ENCODE assay signal across 26 cellular contexts in genomic region chr20:14924433-14924832, GRCh38.
DNase-seq lines count a peak whose midpoint lies in the region; ATAC-seq, FAIRE-seq and TF ChIP-seq lines count a peak whose summit lies in the region.
"Had no signal": no experiment of that assay in that cellular context is flagged by ENCODE, and none has a peak within 500 bp of the region (broad histone marks: within the 10 kb centered on the region; RNA-seq: fewer than 3 reads in every experiment).

No MANE protein-coding gene starts in this region.

- intact Hi-C loops in endothelial cell of umbilical vein (cut with micrococcal nuclease) = loop anchor here (2.0 kb wide), 1 partner anchor 26 kb away; no protein-coding TSS in a partner anchor

- dilution Hi-C loops in endothelial cell of umbilical vein (cut with MboI; ENCODE audit: extremely low pct_ligation_motif_present, low sequenced_read_pairs) = no loop called here

- FAIRE-seq in endothelial cell of umbilical vein (lab: Jason Lieb, UNC) = no peak
- FAIRE-seq: D721Med, GM19239, HTR-8/SVneo had no signal

- H3K36me3 ChIP-seq in MM.1S (replicated peaks; ENCODE audit: insufficient read depth, low read length) (no peaks in the 10 kb centered on the region), SK-N-SH (replicated peaks in 1 of 2; ENCODE audit: control insufficient read depth in 1 of 2, insufficient read depth in 2 of 2, low read length in 1 of 2) (no peaks in the 10 kb centered on the region), endothelial cell of umbilical vein (ENCODE audit: control insufficient read depth in 2 of 2, extremely low read depth in 1 of 2, insufficient read depth in 2 of 2, low read length in 2 of 2) (no peaks in the 10 kb centered on the region)

- peak overlapping the region; percentile 11; the same call in 1 of the 2 replicates for H3K27ac ChIP-seq in MM.1S (ENCODE audit: low read length)
- H3K27ac ChIP-seq in SK-N-SH (ENCODE audit: low read depth in 2 of 2, low read length in 1 of 2) = peak overlapping the region in 1 of 2 experiments; percentile 28; a peak in 1 of 4 replicates
- no peak overlapping the region for H3K27ac ChIP-seq in endothelial cell of umbilical vein (ENCODE audit: insufficient read depth, low read depth, low read length)
- H3K27ac ChIP-seq in coronary artery = no peak overlapping the region
- H3K27ac ChIP-seq: C4-2B, SK-N-MC had no signal

- H3K27me3 ChIP-seq in MM.1S (replicated peaks; ENCODE audit: insufficient read depth, low read length) (no peaks in the 10 kb centered on the region), SK-N-SH (ENCODE audit: insufficient read depth) (no peaks in the 10 kb centered on the region), endothelial cell of umbilical vein (ENCODE audit: control insufficient read depth in 2 of 2, insufficient read depth in 2 of 2, low read length in 2 of 2) (no peaks in the 10 kb centered on the region)

- 55% methylated on average over 1 of the region's 1 CpG for WGBS in SK-N-SH (ENCODE audit: low lambda C conversion rate)

- H3K9ac ChIP-seq in MM.1S (ENCODE audit: low read length) = no peak overlapping the region
- H3K9ac ChIP-seq in SK-N-SH = no peak overlapping the region
- H3K9ac ChIP-seq in endothelial cell of umbilical vein (replicated peaks; ENCODE audit: extremely low read depth, insufficient read depth, low read length) = no peak overlapping the region

- H3K4me1 ChIP-seq in MM.1S (ENCODE audit: low read length) = no peaks in the 10 kb centered on the region
- H3K4me1 ChIP-seq in SK-N-SH (ENCODE audit: control insufficient read depth in 1 of 2, insufficient read depth in 2 of 2, low read depth in 1 of 2, low read length in 1 of 2) = peaks cover 13 to 17% of the 10 kb centered on the region in 2 experiments; a peak in 3 of 4 replicates
- H3K4me1 ChIP-seq in endothelial cell of umbilical vein (ENCODE audit: control insufficient read depth, extremely low read depth, insufficient read depth, low read length) = peaks cover 48% of the 10 kb centered on the region

- peaks cover 0 to 14% of the 10 kb centered on the region in 2 donors for H3K9me3 Mint-ChIP-seq in stimulated activated naive CD8-positive, alpha-beta T cell treated with anti-CD3 and anti-CD28 coated beads, Interleukin-15, amount 100 ng/mL, for 72 hours
- H3K9me3 Mint-ChIP-seq: GM23338 had no signal

- H3K79me2 ChIP-seq in MM.1S (ENCODE audit: low read length) (no peaks in the 10 kb centered on the region), SK-N-SH (ENCODE audit: insufficient read depth) (no peaks in the 10 kb centered on the region), endothelial cell of umbilical vein (ENCODE audit: control insufficient read depth, insufficient read depth, low read length) (no peaks in the 10 kb centered on the region)

- no peak for TF ChIP-seq RAD21 in SK-N-SH (IDR thresholded peaks at IDR 0.05; ENCODE audit: low read length)

- no peaks in the 10 kb centered on the region for H3F3A ChIP-seq in MM.1S (ENCODE audit: insufficient read depth, low read length)
- H3F3A ChIP-seq in SK-N-SH (replicated peaks; ENCODE audit: insufficient read depth) = no peaks in the 10 kb centered on the region

- H4K20me1 ChIP-seq in MM.1S (ENCODE audit: insufficient read depth, low read length) (no peaks in the 10 kb centered on the region), SK-N-SH (ENCODE audit: insufficient read depth) (no peaks in the 10 kb centered on the region), endothelial cell of umbilical vein (replicated peaks; ENCODE audit: control insufficient read depth, extremely low read depth, insufficient read depth, low read length) (no peaks in the 10 kb centered on the region)

- peak overlapping the region; percentile 18; the same call in 1 of the 2 replicates for H3K4me2 ChIP-seq in MM.1S (ENCODE audit: low read depth, low read length)
- H3K4me2 ChIP-seq in SK-N-SH = 0 out of 2 replicates have a peak overlapping the region, but pooled peaks have one; percentile 3
- H3K4me2 ChIP-seq in endothelial cell of umbilical vein (ENCODE audit: insufficient read depth, low read length) = peak overlapping the region; percentile 12
- H3K4me2 ChIP-seq: GM23338 had no signal

- H3K9me2 ChIP-seq in MM.1S (replicated peaks; ENCODE audit: insufficient read depth, low read length) (no peaks in the 10 kb centered on the region), SK-N-SH (no peaks in the 10 kb centered on the region)

- no peak for TF ChIP-seq CTCF in MM.1S (IDR thresholded peaks at IDR 0.05; ENCODE audit: low read length)
- no peak for TF ChIP-seq CTCF in SK-N-SH (IDR thresholded peaks at IDR 0.05)
- TF ChIP-seq CTCF in endothelial cell of umbilical vein (IDR thresholded peaks at IDR 0.05; ENCODE audit: extremely low read depth in 1 of 2, insufficient read depth in 1 of 2, low read depth in 1 of 2, low read length in 2 of 2) = no peak
- TF ChIP-seq CTCF in coronary artery (IDR thresholded peaks at IDR 0.05) = no peak

- no peaks in the 10 kb centered on the region for H3K4me1 Mint-ChIP-seq in stimulated activated naive CD8-positive, alpha-beta T cell treated with anti-CD3 and anti-CD28 coated beads, Interleukin-15, amount 100 ng/mL, for 72 hours
- H3K4me1 Mint-ChIP-seq: T-cell had no signal

- POLR2A ChIA-PET in SK-N-SH (lab: Yijun Ruan, JAX) (no interaction called here), endothelial cell of umbilical vein (lab: Charles Lee) (no interaction called here)

- TF ChIP-seq POLR2A in endothelial cell of umbilical vein (IDR thresholded peaks at IDR 0.05; ENCODE audit: low read depth, low read length) = no peak

- H3K27me3 Mint-ChIP-seq in stimulated activated naive CD8-positive, alpha-beta T cell treated with anti-CD3 and anti-CD28 coated beads, Interleukin-15, amount 100 ng/mL, for 72 hours = no peaks in the 10 kb centered on the region
- H3K27me3 Mint-ChIP-seq: T-cell had no signal

- H3K4me3 Mint-ChIP-seq in stimulated activated naive CD8-positive, alpha-beta T cell treated with anti-CD3 and anti-CD28 coated beads, Interleukin-15, amount 100 ng/mL, for 72 hours = no peak overlapping the region
- H3K4me3 Mint-ChIP-seq: GM23338, T-cell had no signal

- ATAC-seq in stimulated activated naive CD8-positive, alpha-beta T cell treated with anti-CD3 and anti-CD28 coated beads, Interleukin-15, amount 100 ng/mL, for 72 hours = no peak
- ATAC-seq in GM18520 (IDR thresholded peaks at IDR 0.05; ENCODE audit: unreplicated experiment) (no peak), GM19324 (IDR thresholded peaks at IDR 0.05; ENCODE audit: low FRiP score, unreplicated experiment) (no peak)
- ATAC-seq: GM23338, T-cell had no signal

- no peak overlapping the region for H3K4me3 ChIP-seq in MM.1S (ENCODE audit: low read length)
- no peak overlapping the region for H3K4me3 ChIP-seq in SK-N-SH (ENCODE audit: low read depth in 2 of 2, low read length in 1 of 2)
- no peak overlapping the region for H3K4me3 ChIP-seq in endothelial cell of umbilical vein (replicated peaks in 1 of 3; ENCODE audit: insufficient read depth in 1 of 3, low read depth in 1 of 3, low read length in 3 of 3)
- H3K4me3 ChIP-seq in coronary artery = no peak overlapping the region
- H3K4me3 ChIP-seq: GM23338, SK-N-MC had no signal

- H3K9me3 ChIP-seq in MM.1S (replicated peaks; ENCODE audit: insufficient read depth, low read length) = no peaks in the 10 kb centered on the region
- H3K9me3 ChIP-seq in SK-N-SH = no peaks in the 10 kb centered on the region
- no peaks in the 10 kb centered on the region for H3K9me3 ChIP-seq in endothelial cell of umbilical vein (replicated peaks; ENCODE audit: control insufficient read depth, insufficient read depth, low read length)

- no peak overlapping the region for H3K27ac Mint-ChIP-seq in stimulated activated naive CD8-positive, alpha-beta T cell treated with anti-CD3 and anti-CD28 coated beads, Interleukin-15, amount 100 ng/mL, for 72 hours
- H3K27ac Mint-ChIP-seq: GM23338, T-cell had no signal

- no peak for TF ChIP-seq EP300 in SK-N-SH (IDR thresholded peaks at IDR 0.05; ENCODE audit: borderline replicate concordance in 1 of 2, low read depth in 1 of 2, low read length in 1 of 2)

- H3K9me1 ChIP-seq in endothelial cell of umbilical vein (replicated peaks; ENCODE audit: control insufficient read depth, extremely low read depth, insufficient read depth, low read length) = peaks cover 2% of the 10 kb centered on the region

- DNase-seq in DMS53 treated with DMSO at 0.1 percent for 48 hours (lab: John Stamatoyannopoulos, UW; ENCODE audit: unreplicated experiment) (peak; percentile 72), MM.1S (no peak), SK-N-SH (no peak), endothelial cell of umbilical vein (ENCODE audit: low read depth, low spot score) (peak; percentile 14), coronary artery (ENCODE audit: low spot score) (no peak)
- DNase-seq in stimulated activated naive CD8-positive, alpha-beta T cell treated with anti-CD3 and anti-CD28 coated beads, Interleukin-15, amount 100 ng/mL, for 72 hours = no peak
- DNase-seq: ACHN, AML-193, DMS79 treated with DMSO at 0.1 percent for 48 hours, HCEC 1CT, Kasumi-1, NCI-H1105, NCI-H187 treated with DMSO at 0.1 percent for 48 hours, NCI-H2171 treated with DMSO at 0.1 percent for 48 hours, NCI-H446, NCI-H748 treated with DMSO at 0.1 percent for 48 hours, Right ventricle myocardium superior, T-cell had no signal

- CTCF ChIA-PET in SK-N-SH (lab: Yijun Ruan, JAX) (no interaction called here), endothelial cell of umbilical vein (lab: Charles Lee) (interaction anchor here (0.7 kb wide), 1 partner anchor 9 kb away, joined by 3 read pairs; no protein-coding TSS in a partner anchor)

- BruUV-seq in endothelial cell of umbilical vein (replicated peaks; lab: Mats Ljungman, UMichigan) = no TSS peak

- no peak overlapping the region for H2AFZ ChIP-seq in MM.1S (ENCODE audit: low read length)
- H2AFZ ChIP-seq in SK-N-SH (ENCODE audit: low read depth) = no peak overlapping the region
- H2AFZ ChIP-seq in endothelial cell of umbilical vein (ENCODE audit: low read depth, low read length) = no peak overlapping the region
- H2AFZ ChIP-seq: GM23338 had no signal

TF ChIP-seq in SK-N-SH, 30 proteins besides CTCF, POLR2A, EP300 and RAD21 (continues in another document):
- TF ChIP-seq NRF1 (IDR thresholded peaks at IDR 0.05; ENCODE audit: low read depth, low read length) (no peak), RFX5 (IDR thresholded peaks at IDR 0.05; ENCODE audit: low read length) (no peak), POLR2AphosphoS5 (IDR thresholded peaks at IDR 0.05; ENCODE audit: low read depth, low read length) (no peak)

TF ChIP-seq in endothelial cell of umbilical vein, 7 proteins besides CTCF, POLR2A, EP300 and RAD21:
- TF ChIP-seq GATA2 (IDR thresholded peaks at IDR 0.05; ENCODE audit: insufficient read depth, insufficient read length, low read depth, low read length) (peak; percentile 38), EZH2 (IDR thresholded peaks at IDR 0.05; ENCODE audit: borderline replicate concordance, low read depth, low read length, severe bottlenecking) (no peak), FOS (IDR thresholded peaks at IDR 0.05; ENCODE audit: borderline replicate concordance, insufficient read depth, low read length) (no peak)

Comparison
In these comparisons a context has a peak if more than half of its experiments do, and no peak if none do; other contexts are left out.
1. DNase-seq: peak in DMS53 treated with DMSO at 0.1 percent for 48 hours (single experiment) and endothelial cell of umbilical vein (single experiment); none in MM.1S (single experiment), SK-N-SH (single experiment), stimulated activated naive CD8-positive, alpha-beta T cell treated with anti-CD3 and anti-CD28 coated beads, Interleukin-15, amount 100 ng/mL, for 72 hours (0 of 2) and coronary artery (single experiment).
2. Peak in every context shown above with its lines, with median percentiles within 50 percentile points of each other: H3K4me2 ChIP-seq.